ENCODE assay signal across 2 cellular contexts in the genomic region with DNA sequence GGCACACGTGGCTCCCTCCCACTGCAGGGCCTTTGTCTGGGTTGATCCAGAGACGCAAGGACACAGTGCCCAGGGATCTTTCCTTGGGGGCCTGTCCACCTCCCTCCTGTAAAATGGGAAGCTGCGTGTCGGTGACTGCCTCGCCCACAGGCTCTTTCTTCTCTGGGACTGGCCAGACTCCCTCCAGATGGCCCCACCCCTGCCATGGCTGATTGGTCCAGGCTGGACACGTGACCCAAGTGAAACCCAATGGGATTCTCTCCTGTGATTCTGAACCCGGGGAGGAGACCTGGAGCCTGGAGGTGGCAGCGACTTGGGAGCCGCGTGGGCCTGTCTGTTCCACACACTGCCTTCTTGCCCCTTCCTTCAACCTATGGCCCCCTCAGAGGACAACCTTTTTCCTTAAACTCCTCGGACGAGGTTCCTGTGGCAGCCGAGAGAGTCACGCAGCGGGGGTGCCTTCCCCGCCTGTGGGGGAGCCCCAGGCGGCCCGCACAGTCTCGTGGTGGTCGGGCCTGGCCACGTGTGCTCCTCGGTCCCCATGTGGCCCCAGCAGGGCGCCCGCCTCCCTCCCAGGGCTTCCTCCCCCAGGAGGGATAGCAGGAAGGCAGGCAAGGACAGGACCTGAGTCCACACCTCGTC.
A peak's percentile ranks its signal among the peaks of the same experiment; 100 is the strongest.
TF ChIP-seq lines count a peak whose summit lies in the region.

No MANE protein-coding gene starts in this region.

TF ChIP-seq in GM12891, 5 proteins besides CTCF, POLR2A, EP300 and RAD21 (continued from another document):
- TF ChIP-seq PAX5 (IDR thresholded peaks at IDR 0.05; ENCODE audit: insufficient read depth, low read length, severe bottlenecking) (no peak), SPI1 (IDR thresholded peaks at IDR 0.05; ENCODE audit: low read depth, low read length) (no peak)
TF ChIP-seq in GM12891: peak in this region for 0.

TF ChIP-seq in IMR-90, 13 proteins besides CTCF, POLR2A, EP300 and RAD21 (continued from another document):
- TF ChIP-seq, protein P1, sequence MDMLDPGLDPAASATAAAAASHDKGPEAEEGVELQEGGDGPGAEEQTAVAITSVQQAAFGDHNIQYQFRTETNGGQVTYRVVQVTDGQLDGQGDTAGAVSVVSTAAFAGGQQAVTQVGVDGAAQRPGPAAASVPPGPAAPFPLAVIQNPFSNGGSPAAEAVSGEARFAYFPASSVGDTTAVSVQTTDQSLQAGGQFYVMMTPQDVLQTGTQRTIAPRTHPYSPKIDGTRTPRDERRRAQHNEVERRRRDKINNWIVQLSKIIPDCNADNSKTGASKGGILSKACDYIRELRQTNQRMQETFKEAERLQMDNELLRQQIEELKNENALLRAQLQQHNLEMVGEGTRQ (IDR thresholded peaks at IDR 0.05; ENCODE audit: low read depth, low read length): peak; percentile 59
